In genomic region chr10:7562026-7562425, GRCh38 we compare ENCODE assay signal across 1 cellular context.
TF ChIP-seq lines count a peak whose summit lies in the region.

No MANE protein-coding gene starts in this region.

TF ChIP-seq in GM23338, 12 proteins besides CTCF, POLR2A, EP300 and RAD21 (continued from another document):
- TF ChIP-seq ETS1 (IDR thresholded peaks at IDR 0.05) (no peak), ZNF114 (CRISPR knock-in tag; IDR thresholded peaks at IDR 0.05) (no peak), ZNF462 (CRISPR knock-in tag; IDR thresholded peaks at IDR 0.05) (no peak), NANOG (IDR thresholded peaks at IDR 0.05; ENCODE audit: borderline replicate concordance) (no peak), REST (IDR thresholded peaks at IDR 0.05; ENCODE audit: unreplicated experiment) (no peak)
